In genomic region chr15:67574981-67575632, GRCh38 we compare ENCODE assay signal across 21 cellular contexts. TPM values are rescaled to one million over a fixed set of nuclear protein-coding genes. Genes with fewer than 3 reads are reported as not detected.
DNase-seq lines count a peak whose midpoint lies in the region; ATAC-seq and TF ChIP-seq lines count a peak whose summit lies in the region.
"Had no signal": no experiment of that assay in that cellular context is flagged by ENCODE, and none has a peak within 500 bp of the region (broad histone marks: within the 10 kb centered on the region; RNA-seq: fewer than 3 reads in every experiment).

No MANE protein-coding gene starts in this region.

- no peak for ATAC-seq in HG03280 (IDR thresholded peaks at IDR 0.05; ENCODE audit: unreplicated experiment)
- ATAC-seq in activated CD8-positive, alpha-beta memory T cell treated with anti-CD3 and anti-CD28 coated beads, Interleukin-2, amount 10 ng/mL, durations not matched to agents 7 days and 5 days, result no peak
- ATAC-seq: left colon; mucosa of descending colon; stimulated activated effector memory CD8-positive, alpha-beta T cell treated with anti-CD3 and anti-CD28 coated beads, Interleukin-12 subunit alpha, Interleukin-12 subunit beta, amount 100 ng/mL, for 72 hours had no signal

- no peak overlapping the region for H2AFZ ChIP-seq in neuronal stem cell (ENCODE audit: low read length)

- H3K9me3 ChIP-seq in neuronal stem cell (replicated peaks in 1 of 2; ENCODE audit: control insufficient read depth in 2 of 2, insufficient read depth in 1 of 2, low read depth in 1 of 2, low read length in 2 of 2), result no peaks in the 10 kb centered on the region
- H3K9me3 ChIP-seq: mucosa of descending colon, neutrophil, SK-N-SH had no signal

- no peak overlapping the region for H2BK120ac ChIP-seq in neuronal stem cell (ENCODE audit: low read depth, low read length)

- no peak overlapping the region for H3K4me3 Mint-ChIP-seq in activated naive CD4-positive, alpha-beta T cell treated with anti-CD3 and anti-CD28 coated beads, Interleukin-2, amount 50 U/mL, for 24 hours
- no peak overlapping the region for H3K4me3 Mint-ChIP-seq in activated CD4-positive, alpha-beta memory T cell treated with anti-CD3 and anti-CD28 coated beads, Interleukin-2, amount 10 ng/mL, durations not matched to agents 7 days and 5 days
- no peak overlapping the region for H3K4me3 Mint-ChIP-seq in activated CD8-positive, alpha-beta memory T cell treated with anti-CD3 and anti-CD28 coated beads, Interleukin-2, amount 10 ng/mL, durations not matched to agents 7 days and 5 days
- H3K4me3 Mint-ChIP-seq: activated CD4-positive, alpha-beta T cell treated with anti-CD3 and anti-CD28 coated beads, Interleukin-2, amount 10 ng/mL, durations not matched to agents 24 days and 14 days; stimulated activated effector memory CD8-positive, alpha-beta T cell treated with anti-CD3 and anti-CD28 coated beads, Interleukin-12 subunit alpha, Interleukin-12 subunit beta, amount 100 ng/mL, for 72 hours had no signal

- H4K91ac ChIP-seq in neuronal stem cell (ENCODE audit: low read depth, low read length, poor library complexity), result no peak overlapping the region

- H3K27ac Mint-ChIP-seq in activated naive CD4-positive, alpha-beta T cell treated with anti-CD3 and anti-CD28 coated beads, Interleukin-2, amount 50 U/mL, for 24 hours, result peak overlapping the region; percentile 35
- H3K27ac Mint-ChIP-seq in activated CD4-positive, alpha-beta memory T cell treated with anti-CD3 and anti-CD28 coated beads, Interleukin-2, amount 10 ng/mL, durations not matched to agents 7 days and 5 days, result no peak overlapping the region
- no peak overlapping the region for H3K27ac Mint-ChIP-seq in activated CD8-positive, alpha-beta memory T cell treated with anti-CD3 and anti-CD28 coated beads, Interleukin-2, amount 10 ng/mL, durations not matched to agents 7 days and 5 days
- H3K27ac Mint-ChIP-seq: activated CD4-positive, alpha-beta T cell treated with anti-CD3 and anti-CD28 coated beads, Interleukin-2, amount 10 ng/mL, durations not matched to agents 24 days and 14 days; stimulated activated effector memory CD8-positive, alpha-beta T cell treated with anti-CD3 and anti-CD28 coated beads, Interleukin-12 subunit alpha, Interleukin-12 subunit beta, amount 100 ng/mL, for 72 hours had no signal

- no peak for DNase-seq in activated naive CD4-positive, alpha-beta T cell treated with anti-CD3 and anti-CD28 coated beads, Interleukin-2, amount 50 U/mL, for 16 hours
- DNase-seq in NB4 (ENCODE audit: low read depth) (peak; percentile 50), astrocyte of the spinal cord (ENCODE audit: low read depth, low spot score) (peak; percentile 22), neuronal stem cell (ENCODE audit: low spot score) (peak; percentile 12)
- DNase-seq in activated CD4-positive, alpha-beta memory T cell treated with anti-CD3 and anti-CD28 coated beads, Interleukin-2, amount 10 ng/mL, durations not matched to agents 7 days and 5 days, result no peak
- no peak for DNase-seq in activated CD8-positive, alpha-beta memory T cell treated with anti-CD3 and anti-CD28 coated beads, Interleukin-2, amount 10 ng/mL, durations not matched to agents 7 days and 5 days
- DNase-seq: activated CD4-positive, alpha-beta T cell treated with anti-CD3 and anti-CD28 coated beads, Interleukin-2, amount 10 ng/mL, durations not matched to agents 24 days and 14 days; activated naive CD4-positive, alpha-beta T cell treated with Interleukin-2 at 50 U/mL for 16 hours; brain microvascular endothelial cell; cortex of kidney; foreskin melanocyte; left colon; mucosa of descending colon; NCI-H1048; NCI-H2107; SK-N-SH had no signal

- no peak overlapping the region for H3K18ac ChIP-seq in neuronal stem cell (ENCODE audit: low read length)

- no peak overlapping the region for H2BK5ac ChIP-seq in neuronal stem cell (ENCODE audit: low read length)

- TF ChIP-seq CTCF in NB4 (IDR thresholded peaks at IDR 0.05; ENCODE audit: low read depth, low read length) (no peak), astrocyte of the spinal cord (IDR thresholded peaks at IDR 0.05; ENCODE audit: low read depth, low read length) (no peak)

- peaks cover 9 to 17% of the 10 kb centered on the region in 2 donors for H3K4me1 ChIP-seq in neuronal stem cell (ENCODE audit: control insufficient read depth in 2 of 2, insufficient read depth in 1 of 2, low read depth in 1 of 2, low read length in 2 of 2)

- POLR2A ChIA-PET in activated CD4-positive, alpha-beta memory T cell treated with anti-CD3 and anti-CD28 coated beads, Interleukin-2, amount 10 ng/mL, durations not matched to agents 7 days and 5 days (lab: Charles Lee), result no interaction called here

- no CpG with 5 or more reads among the region's 5 CpGs for WGBS in neuronal stem cell (ENCODE audit: extremely low coverage in 2 of 2, insufficient read length in 2 of 2, insufficient replicate concordance in 1 of 2), 2 donors

- H3K4ac ChIP-seq in neuronal stem cell (ENCODE audit: low read length), result no peak overlapping the region

- no peak overlapping the region for H3K14ac ChIP-seq in neuronal stem cell (ENCODE audit: low read length)

- peaks cover 16% of the 10 kb centered on the region for H3K36me3 Mint-ChIP-seq in activated naive CD4-positive, alpha-beta T cell treated with anti-CD3 and anti-CD28 coated beads, Interleukin-2, amount 50 U/mL, for 24 hours
- no peaks in the 10 kb centered on the region for H3K36me3 Mint-ChIP-seq in activated CD4-positive, alpha-beta memory T cell treated with anti-CD3 and anti-CD28 coated beads, Interleukin-2, amount 10 ng/mL, durations not matched to agents 7 days and 5 days (ENCODE audit: low read depth)
- no peaks in the 10 kb centered on the region for H3K36me3 Mint-ChIP-seq in activated CD8-positive, alpha-beta memory T cell treated with anti-CD3 and anti-CD28 coated beads, Interleukin-2, amount 10 ng/mL, durations not matched to agents 7 days and 5 days
- H3K36me3 Mint-ChIP-seq: stimulated activated effector memory CD8-positive, alpha-beta T cell treated with anti-CD3 and anti-CD28 coated beads, Interleukin-12 subunit alpha, Interleukin-12 subunit beta, amount 100 ng/mL, for 72 hours had no signal

- in situ Hi-C loops in astrocyte of the spinal cord (cut with HindIII; ENCODE audit: low sequenced_read_pairs), result no loop called here

- no peak overlapping the region for H3K9ac ChIP-seq in neuronal stem cell (ENCODE audit: low read depth, low read length, poor library complexity)
- H3K9ac ChIP-seq: SK-N-SH had no signal

- H3K27me3 ChIP-seq in neuronal stem cell (ENCODE audit: control insufficient read depth in 3 of 3, insufficient read depth in 3 of 3, low read depth in 1 of 3, low read length in 3 of 3), result no peaks in the 10 kb centered on the region
- H3K27me3 ChIP-seq: brain microvascular endothelial cell, neutrophil had no signal

- CTCF ChIA-PET in activated CD4-positive, alpha-beta memory T cell treated with anti-CD3 and anti-CD28 coated beads, Interleukin-2, amount 10 ng/mL, durations not matched to agents 7 days and 5 days (lab: Charles Lee), result no interaction called here
- CTCF ChIA-PET in activated CD8-positive, alpha-beta memory T cell treated with anti-CD3 and anti-CD28 coated beads, Interleukin-2, amount 10 ng/mL, durations not matched to agents 7 days and 5 days (lab: Charles Lee), result interaction anchor here (0.5 kb wide), 1 partner anchor 98 kb away, joined by 3 read pairs; no protein-coding TSS in a partner anchor

- no peak for TF ChIP-seq POLR2A in NB4 (IDR thresholded peaks at IDR 0.05; ENCODE audit: extremely low read depth, insufficient read length)

- no peaks in the 10 kb centered on the region for H3K4me1 Mint-ChIP-seq in activated naive CD4-positive, alpha-beta T cell treated with anti-CD3 and anti-CD28 coated beads, Interleukin-2, amount 50 U/mL, for 24 hours
- H3K4me1 Mint-ChIP-seq in activated CD4-positive, alpha-beta memory T cell treated with anti-CD3 and anti-CD28 coated beads, Interleukin-2, amount 10 ng/mL, durations not matched to agents 7 days and 5 days, result no peaks in the 10 kb centered on the region
- H3K4me1 Mint-ChIP-seq in activated CD8-positive, alpha-beta memory T cell treated with anti-CD3 and anti-CD28 coated beads, Interleukin-2, amount 10 ng/mL, durations not matched to agents 7 days and 5 days, result no peaks in the 10 kb centered on the region

- no peak overlapping the region for H3K23ac ChIP-seq in neuronal stem cell (ENCODE audit: low read depth, low read length, poor library complexity)

- H4K8ac ChIP-seq in neuronal stem cell (ENCODE audit: low read depth, low read length), result no peak overlapping the region

- H3K27me3 Mint-ChIP-seq in activated naive CD4-positive, alpha-beta T cell treated with anti-CD3 and anti-CD28 coated beads, Interleukin-2, amount 50 U/mL, for 24 hours, result no peaks in the 10 kb centered on the region
- H3K27me3 Mint-ChIP-seq in activated CD4-positive, alpha-beta memory T cell treated with anti-CD3 and anti-CD28 coated beads, Interleukin-2, amount 10 ng/mL, durations not matched to agents 7 days and 5 days, result no peaks in the 10 kb centered on the region
- no peaks in the 10 kb centered on the region for H3K27me3 Mint-ChIP-seq in activated CD8-positive, alpha-beta memory T cell treated with anti-CD3 and anti-CD28 coated beads, Interleukin-2, amount 10 ng/mL, durations not matched to agents 7 days and 5 days
- H3K27me3 Mint-ChIP-seq: activated CD4-positive, alpha-beta T cell treated with anti-CD3 and anti-CD28 coated beads, Interleukin-2, amount 10 ng/mL, durations not matched to agents 24 days and 14 days had no signal

- H3K27ac ChIP-seq in neuronal stem cell (replicated peaks; ENCODE audit: low read length), result no peak overlapping the region
- H3K27ac ChIP-seq: brain microvascular endothelial cell, C4-2B, neutrophil had no signal

- no peak overlapping the region for H2BK12ac ChIP-seq in neuronal stem cell (ENCODE audit: low read length)

- no peak overlapping the region for H2AK5ac ChIP-seq in neuronal stem cell (ENCODE audit: low read depth, low read length)

- H3K79me1 ChIP-seq in neuronal stem cell (ENCODE audit: low read depth, low read length), result no peaks in the 10 kb centered on the region

- no peaks in the 10 kb centered on the region for H3K9me3 Mint-ChIP-seq in activated naive CD4-positive, alpha-beta T cell treated with anti-CD3 and anti-CD28 coated beads, Interleukin-2, amount 50 U/mL, for 24 hours
- H3K9me3 Mint-ChIP-seq in activated CD4-positive, alpha-beta memory T cell treated with anti-CD3 and anti-CD28 coated beads, Interleukin-2, amount 10 ng/mL, durations not matched to agents 7 days and 5 days, result no peaks in the 10 kb centered on the region
- no peaks in the 10 kb centered on the region for H3K9me3 Mint-ChIP-seq in activated CD8-positive, alpha-beta memory T cell treated with anti-CD3 and anti-CD28 coated beads, Interleukin-2, amount 10 ng/mL, durations not matched to agents 7 days and 5 days (ENCODE audit: low read depth)
- H3K9me3 Mint-ChIP-seq: activated CD4-positive, alpha-beta T cell treated with anti-CD3 and anti-CD28 coated beads, Interleukin-2, amount 10 ng/mL, durations not matched to agents 24 days and 14 days; stimulated activated effector memory CD8-positive, alpha-beta T cell treated with anti-CD3 and anti-CD28 coated beads, Interleukin-12 subunit alpha, Interleukin-12 subunit beta, amount 100 ng/mL, for 72 hours had no signal

- no peak overlapping the region for H2BK15ac ChIP-seq in neuronal stem cell (ENCODE audit: low read length)

- peaks cover 0 to 3% of the 10 kb centered on the region in 2 donors for H3K36me3 ChIP-seq in neuronal stem cell (replicated peaks in 1 of 2; ENCODE audit: control insufficient read depth in 2 of 2, insufficient read depth in 2 of 2, low read length in 2 of 2)
- H3K36me3 ChIP-seq: brain microvascular endothelial cell had no signal

- H3K4me3 ChIP-seq in NB4 (ENCODE audit: low read depth, low read length) (no peak overlapping the region), astrocyte of the spinal cord (ENCODE audit: low read depth, low read length) (no peak overlapping the region), neuronal stem cell (ENCODE audit: low read length in 2 of 2) (no peak overlapping the region)
- H3K4me3 ChIP-seq: mucosa of descending colon had no signal

- H3K4me2 ChIP-seq in neuronal stem cell (ENCODE audit: insufficient read depth, low read length, poor library complexity, severe bottlenecking), result no peak overlapping the region
- H3K4me2 ChIP-seq: SK-N-SH had no signal

RNA-seq across cellular contexts. Expression of gene MAP2K5, which starts 32.6 kb away (rescaled TPM):
- 21.6 TPM for polyA plus RNA-seq in neuronal stem cell (2013, experiment 1 of 2)
- 21.5 TPM for polyA plus RNA-seq in neuronal stem cell (2013, experiment 2 of 2)
- total RNA-seq in activated CD4-positive, alpha-beta memory T cell treated with anti-CD3 and anti-CD28 coated beads, Interleukin-2, amount 10 ng/mL, durations not matched to agents 7 days and 5 days, result 10 to 100 TPM; 16.9 to 17.4 TPM
- 10 to 100 TPM; 15.7 to 23.5 TPM for total RNA-seq in activated CD8-positive, alpha-beta memory T cell treated with anti-CD3 and anti-CD28 coated beads, Interleukin-2, amount 10 ng/mL, durations not matched to agents 7 days and 5 days

RNA-seq across cellular contexts. Expression of gene C15orf61, which starts 54.2 kb away (rescaled TPM):
- polyA plus RNA-seq in neuronal stem cell (2013, experiment 1 of 2), result 3.8 TPM
- 3.9 TPM for polyA plus RNA-seq in neuronal stem cell (2013, experiment 2 of 2)
- total RNA-seq in activated CD4-positive, alpha-beta memory T cell treated with anti-CD3 and anti-CD28 coated beads, Interleukin-2, amount 10 ng/mL, durations not matched to agents 7 days and 5 days, result 1 to 10 TPM; 5.2 to 5.3 TPM
- total RNA-seq in activated CD8-positive, alpha-beta memory T cell treated with anti-CD3 and anti-CD28 coated beads, Interleukin-2, amount 10 ng/mL, durations not matched to agents 7 days and 5 days, result 1 to 10 TPM; 3.5 to 3.8 TPM

Comparison
In these comparisons a context has a peak if more than half of its experiments do, and no peak if none do; other contexts are left out.
1. DNase-seq: peak in NB4 (single experiment), astrocyte of the spinal cord (single experiment) and neuronal stem cell (single experiment); none in activated naive CD4-positive, alpha-beta T cell treated with anti-CD3 and anti-CD28 coated beads, Interleukin-2, amount 50 U/mL, for 16 hours (single experiment), activated CD4-positive, alpha-beta memory T cell treated with anti-CD3 and anti-CD28 coated beads, Interleukin-2, amount 10 ng/mL, durations not matched to agents 7 days and 5 days (single experiment) and activated CD8-positive, alpha-beta memory T cell treated with anti-CD3 and anti-CD28 coated beads, Interleukin-2, amount 10 ng/mL, durations not matched to agents 7 days and 5 days (single experiment).